ENCODE assay signal across 8 cellular contexts in genomic region chr9:37026936-37027581, GRCh38. TPM values are rescaled to one million over a fixed set of nuclear protein-coding genes. Genes with fewer than 3 reads are reported as not detected.
DNase-seq lines count a peak whose midpoint lies in the region; ATAC-seq, FAIRE-seq and TF ChIP-seq lines count a peak whose summit lies in the region.

No MANE protein-coding gene starts in this region.

- DNase-seq in A549 (ENCODE audit: low read depth in 1 of 2, low spot score in 1 of 2) (no peak), PC-3 (no peak), keratinocyte (ENCODE audit: low read depth, low spot score) (no peak), putamen (ENCODE audit: low spot score) (no peak), caudate nucleus (lab: John Stamatoyannopoulos, UW) (no peak), midbrain (lab: John Stamatoyannopoulos, UW) (no peak), PC-9 (no peak)

- H3F3A ChIP-seq in PC-3 (ENCODE audit: low read length, unreplicated experiment), result no peaks in the 10 kb centered on the region
- no peaks in the 10 kb centered on the region for H3F3A ChIP-seq in PC-9 (ENCODE audit: insufficient read depth, low read depth)

- ATAC-seq in A549 (no peak), GM18870 (IDR thresholded peaks at IDR 0.05; ENCODE audit: unreplicated experiment) (peak; percentile 3), PC-3 (no peak)

- BruUV-seq in PC-3 (replicated peaks; lab: Mats Ljungman, UMichigan) (no TSS peak), PC-9 (replicated peaks; lab: Mats Ljungman, UMichigan) (no TSS peak)

- CTCF ChIA-PET in A549 (lab: Yijun Ruan, JAX), result interaction anchor here (0.7 to 2.0 kb wide), 4 partner anchors 10 to 154 kb away, joined by 3 to 7 read pairs (median 3); no protein-coding TSS in a partner anchor
- CTCF ChIA-PET in PC-3 (lab: Charles Lee), result no interaction called here
- CTCF ChIA-PET in PC-9 (lab: Charles Lee), result interaction anchor here (0.7 kb wide), 1 partner anchor 373 kb away, joined by 3 read pairs; no protein-coding TSS in a partner anchor

- dilution Hi-C loops in keratinocyte (cut with MboI; ENCODE audit: extremely low pct_ligation_motif_present, low sequenced_read_pairs), result no loop called here

- TF ChIP-seq POLR2A in A549 (IDR thresholded peaks at IDR 0.05; ENCODE audit: low read length), result no peak

- no peaks in the 10 kb centered on the region for H3K9me1 ChIP-seq in keratinocyte (ENCODE audit: control insufficient read depth, extremely low read depth, insufficient read depth, low read length)

- H3K27ac ChIP-seq in A549, result no peak overlapping the region
- H3K27ac ChIP-seq in PC-3 (ENCODE audit: low read length), result no peak overlapping the region
- H3K27ac ChIP-seq in keratinocyte (ENCODE audit: control insufficient read depth, insufficient read depth, low read length), result no peak overlapping the region
- no peak overlapping the region for H3K27ac ChIP-seq in caudate nucleus (ENCODE audit: low read depth, low read length)
- H3K27ac ChIP-seq in PC-9, result no peak overlapping the region

- H3K27me3 ChIP-seq in PC-3 (ENCODE audit: low read length), result peaks cover 34% of the 10 kb centered on the region
- peaks cover 98% of the 10 kb centered on the region for H3K27me3 ChIP-seq in keratinocyte (ENCODE audit: control insufficient read depth, extremely low read depth, insufficient read depth, low read length)
- peaks cover 40% of the 10 kb centered on the region for H3K27me3 ChIP-seq in PC-9 (ENCODE audit: insufficient read depth, low read depth)

- H3K9ac ChIP-seq in PC-3 (ENCODE audit: low read length), result no peak overlapping the region
- no peak overlapping the region for H3K9ac ChIP-seq in keratinocyte (ENCODE audit: control insufficient read depth, extremely low read depth, insufficient read depth, low read length)

- intact Hi-C loops in PC-3 (cut with micrococcal nuclease), result no loop called here
- intact Hi-C loops in PC-9 (cut with micrococcal nuclease; ENCODE audit: unreplicated experiment), result no loop called here

- TF ChIP-seq RAD21 in A549 (conservative IDR thresholded peaks at IDR 0.05 in 1 of 2, IDR thresholded peaks at IDR 0.05 in 1 of 2), result no peak

- FAIRE-seq in A549 (lab: Jason Lieb, UNC) (no peak), keratinocyte (lab: Jason Lieb, UNC) (no peak)

- H4K20me1 ChIP-seq in PC-3 (ENCODE audit: low read length) (no peaks in the 10 kb centered on the region), keratinocyte (ENCODE audit: control insufficient read depth, extremely low read depth, insufficient read depth, low read length) (peaks cover 6% of the 10 kb centered on the region), PC-9 (ENCODE audit: insufficient read depth) (no peaks in the 10 kb centered on the region)

- peaks cover 22% of the 10 kb centered on the region for H3K4me1 ChIP-seq in A549
- H3K4me1 ChIP-seq in PC-3 (ENCODE audit: insufficient read depth, low read length), result no peaks in the 10 kb centered on the region
- H3K4me1 ChIP-seq in keratinocyte (ENCODE audit: control insufficient read depth, extremely low read depth, insufficient read depth, low read length), result peaks cover 12% of the 10 kb centered on the region
- no peaks in the 10 kb centered on the region for H3K4me1 ChIP-seq in PC-9 (replicated peaks; ENCODE audit: insufficient read depth)

- POLR2A ChIA-PET in A549 (lab: Yijun Ruan, JAX), result interaction anchor here (0.5 to 0.7 kb wide), 4 partner anchors 10 to 324 kb away, joined by 3 to 4 read pairs (median 4); partner anchors contain the start of gene ZCCHC7
- POLR2A ChIA-PET in PC-3 (lab: Charles Lee; ENCODE audit: unreplicated experiment), result no interaction called here
- POLR2A ChIA-PET in PC-9 (lab: Charles Lee; ENCODE audit: unreplicated experiment), result interaction anchor here (0.7 kb wide), 1 partner anchor 385 kb away, joined by 9 read pairs; no protein-coding TSS in a partner anchor

- H2AFZ ChIP-seq in PC-3 (ENCODE audit: low read length), result no peak overlapping the region
- H2AFZ ChIP-seq in keratinocyte (ENCODE audit: control insufficient read depth, low read length), result no peak overlapping the region
- no peak overlapping the region for H2AFZ ChIP-seq in PC-9

- H3K79me2 ChIP-seq in PC-3 (ENCODE audit: low read length), result no peaks in the 10 kb centered on the region
- H3K79me2 ChIP-seq in keratinocyte (ENCODE audit: control insufficient read depth, insufficient read depth, low read length), result no peaks in the 10 kb centered on the region
- no peaks in the 10 kb centered on the region for H3K79me2 ChIP-seq in PC-9 (ENCODE audit: low read depth)

- H3K4me2 ChIP-seq in A549 (peak overlapping the region; percentile 96), PC-3 (ENCODE audit: low read length) (peak overlapping the region; percentile 32; the same call in 1 of the 2 replicates), keratinocyte (ENCODE audit: control insufficient read depth, extremely low read depth, insufficient read depth, low read depth, low read length) (peak overlapping the region; percentile 34), PC-9 (no peak overlapping the region; the same call in 1 of the 2 replicates)

- WGBS in A549 (ENCODE audit: missing lambda C conversion rate), result 14% methylated on average over 32 of the region's 56 CpGs

- no peak for TF ChIP-seq CTCF in A549 (IDR thresholded peaks at IDR 0.05)
- no peak for TF ChIP-seq CTCF in PC-3 (conservative IDR thresholded peaks at IDR 0.05; ENCODE audit: low read depth, low read length)
- no peak for TF ChIP-seq CTCF in keratinocyte (optimal IDR thresholded peaks at IDR 0.05 in 1 of 3, IDR thresholded peaks at IDR 0.05 in 1 of 3, conservative IDR thresholded peaks at IDR 0.05 in 1 of 3; ENCODE audit: extremely low read depth in 1 of 3, insufficient read depth in 2 of 3, low read length in 3 of 3)
- no peak for TF ChIP-seq CTCF in PC-9 (conservative IDR thresholded peaks at IDR 0.05)

- no peak for TF ChIP-seq EP300 in A549 (IDR thresholded peaks at IDR 0.05)

- H3K4me3 ChIP-seq in A549 (peak overlapping the region; percentile 40), PC-3 (ENCODE audit: low read length) (no peak overlapping the region), keratinocyte (ENCODE audit: control insufficient read depth in 2 of 3, extremely low read depth in 1 of 3, insufficient read depth in 2 of 3, low read depth in 1 of 3, low read length in 3 of 3) (no peak overlapping the region), PC-9 (no peak overlapping the region)

- H3K36me3 ChIP-seq in PC-3 (ENCODE audit: low read depth, low read length) (no peaks in the 10 kb centered on the region), keratinocyte (ENCODE audit: control insufficient read depth in 2 of 2, extremely low read depth in 1 of 2, insufficient read depth in 2 of 2, low read length in 2 of 2) (no peaks in the 10 kb centered on the region), PC-9 (ENCODE audit: low read depth) (no peaks in the 10 kb centered on the region)

- H3K9me3 ChIP-seq in A549 (no peaks in the 10 kb centered on the region), PC-3 (ENCODE audit: low read length) (no peaks in the 10 kb centered on the region), keratinocyte (ENCODE audit: control insufficient read depth, low read depth, low read length) (no peaks in the 10 kb centered on the region), PC-9 (ENCODE audit: insufficient read depth, low read depth) (no peaks in the 10 kb centered on the region)

- H3K9me2 ChIP-seq in PC-3 (replicated peaks; ENCODE audit: low read length) (no peaks in the 10 kb centered on the region), PC-9 (ENCODE audit: insufficient read depth) (no peaks in the 10 kb centered on the region)

TF ChIP-seq in A549, 52 proteins besides CTCF, POLR2A, EP300 and RAD21:
- TF ChIP-seq SREBF2 (IDR thresholded peaks at IDR 0.05) (no peak), EHMT2 (IDR thresholded peaks at IDR 0.05; ENCODE audit: low read depth) (peak; percentile 10; the same call in 1 of the 2 replicates), NPAS2 (CRISPR knock-in tag; IDR thresholded peaks at IDR 0.05; ENCODE audit: borderline replicate concordance) (0 out of 2 replicates have a peak, but pooled peaks have one; percentile 13)

RNA-seq across cellular contexts. Expression of gene PAX5, which starts 7.0 kb away (rescaled TPM):
- polyA plus RNA-seq in A549 (2011; rRNA removed) (not detected in 2 replicates), A549 (2017; fragmentation: RNase III; extraction: RNeasy Plus Mini Kit Qiagen cat#74134 plus additional on column Dnase treatment) (not detected in 3 replicates), keratinocyte (not detected in 3 replicates)
- polyA plus RNA-seq in A549 (2012; cell fraction: cytosol; rRNA removed), result 0.01 TPM in 1 of 2 replicates, not detected in the other
- polyA plus RNA-seq in A549 (2012; cell fraction: nucleus; rRNA removed), result 0.01 TPM in 1 of 2 replicates, not detected in the other
- not detected in 2 replicates for polyA minus RNA-seq in A549 (2011; rRNA and poly(A)+ RNA removed)
- total RNA-seq in PC-3 (2014; rRNA removed) (0.52 TPM in 1 of 2 replicates, not detected in the other), PC-9 (2021) (not detected in 2 replicates)
- not detected for polyA plus RNA-seq in keratinocyte (2011; ENCODE audit: low read depth)
- not detected in 2 replicates for polyA plus RNA-seq in keratinocyte (2011; cell fraction: cytosol; rRNA removed)
- not detected in 2 replicates for polyA plus RNA-seq in keratinocyte (2011; cell fraction: nucleus; rRNA removed)
- polyA plus RNA-seq in keratinocyte (2012; ENCODE audit: low replicate concordance), result not detected in 2 replicates
- polyA minus RNA-seq in keratinocyte, result not detected in 3 replicates
- polyA minus RNA-seq in keratinocyte (2011; cell fraction: cytosol; rRNA and poly(A)+ RNA removed), result not detected
- polyA minus RNA-seq in keratinocyte (2011; cell fraction: nucleus; rRNA and poly(A)+ RNA removed), result not detected in 2 replicates
